Comparison of ENCODE assay signal across 8 cellular contexts in genomic region chr18:79856119-79857080, GRCh38. TPM values are rescaled to one million over a fixed set of nuclear protein-coding genes. Genes with fewer than 3 reads are reported as not detected.
DNase-seq lines count a peak whose midpoint lies in the region; ATAC-seq and TF ChIP-seq lines count a peak whose summit lies in the region.

No MANE protein-coding gene starts in this region.

- H3K4me1 Mint-ChIP-seq in stimulated activated naive B cell treated with anti-CD40 and anti-IgM and Interleukin-4, amounts not matched to agents 10 μg/mL and 1 μg/mL and 100 μg/mL, for 72 hours, result peaks cover 18 to 42% of the 10 kb centered on the region in 2 donors
- H3K4me1 Mint-ChIP-seq in CD14-positive monocyte, result peaks cover 10% of the 10 kb centered on the region

- peaks cover under 1% of the 10 kb centered on the region in 2 donors for H3K9me3 Mint-ChIP-seq in stimulated activated naive B cell treated with anti-CD40 and anti-IgM and Interleukin-4, amounts not matched to agents 10 μg/mL and 1 μg/mL and 100 μg/mL, for 72 hours
- peaks cover 0 to 10% (median 5%) of the 10 kb centered on the region in 7 donors for H3K9me3 Mint-ChIP-seq in CD14-positive monocyte

- H3K27ac Mint-ChIP-seq in stimulated activated naive B cell treated with anti-CD40 and anti-IgM and Interleukin-4, amounts not matched to agents 10 μg/mL and 1 μg/mL and 100 μg/mL, for 72 hours, result peak overlapping the region; percentile 89
- H3K27ac Mint-ChIP-seq in CD14-positive monocyte, result no peak overlapping the region

- ATAC-seq in GM21619 (IDR thresholded peaks at IDR 0.05; ENCODE audit: unreplicated experiment) (peak; percentile 61), GM18505 (IDR thresholded peaks at IDR 0.05; ENCODE audit: unreplicated experiment) (no peak)
- peak; percentile 73 to 75 for ATAC-seq in stimulated activated naive B cell treated with anti-CD40 and anti-IgM and Interleukin-4, amounts not matched to agents 10 μg/mL and 1 μg/mL and 100 μg/mL, for 72 hours (replicated peaks)

- H3K4me2 ChIP-seq in fibroblast of lung (ENCODE audit: extremely low read depth, insufficient read depth, low read length), result no peak overlapping the region

- no peak overlapping the region for H3K9ac ChIP-seq in fibroblast of lung (ENCODE audit: insufficient read depth, low read length)

- H3K36me3 ChIP-seq in fibroblast of lung (ENCODE audit: control insufficient read depth, insufficient read depth, low read length), result no peaks in the 10 kb centered on the region

- no peaks in the 10 kb centered on the region for H3K9me3 ChIP-seq in fibroblast of lung (ENCODE audit: control insufficient read depth, insufficient read depth, low read depth, low read length)

- H4K20me1 ChIP-seq in fibroblast of lung (ENCODE audit: control insufficient read depth, extremely low read depth, insufficient read depth, low read length), result no peaks in the 10 kb centered on the region

- H3K27me3 Mint-ChIP-seq in stimulated activated naive B cell treated with anti-CD40 and anti-IgM and Interleukin-4, amounts not matched to agents 10 μg/mL and 1 μg/mL and 100 μg/mL, for 72 hours, result peaks cover 14 to 17% of the 10 kb centered on the region in 2 donors
- peaks cover 0 to 4% (median 0%) of the 10 kb centered on the region in 3 donors for H3K27me3 Mint-ChIP-seq in CD14-positive monocyte (ENCODE audit: low read depth in 3 of 3)

- H3K4me1 ChIP-seq in fibroblast of lung (ENCODE audit: control insufficient read depth, extremely low read depth, insufficient read depth, low read length), result peaks cover 2% of the 10 kb centered on the region

- no peaks in the 10 kb centered on the region for H3K79me2 ChIP-seq in fibroblast of lung (ENCODE audit: control insufficient read depth, insufficient read depth, low read length)

- intact Hi-C loops in CD14-positive monocyte (cut with micrococcal nuclease), result no loop called here

- peak; percentile 12 for DNase-seq in EH (ENCODE audit: low read depth)
- DNase-seq in NCI-H82 treated with DMSO at 0.1 percent for 48 hours (lab: John Stamatoyannopoulos, UW; ENCODE audit: unreplicated experiment), result peak; percentile 48
- peak; percentile 18 to 35 for DNase-seq in fibroblast of lung (ENCODE audit: low read depth in 2 of 2)
- DNase-seq in stimulated activated naive B cell treated with anti-CD40 and anti-IgM and Interleukin-4, amounts not matched to agents 10 μg/mL and 1 μg/mL and 100 μg/mL, for 72 hours, result peak; percentile 54
- DNase-seq in stimulated activated CD4-positive, alpha-beta T cell treated with anti-CD3 and anti-CD28 coated beads, Interleukin-4, amount 100 ng/mL, for 24 hours, result no peak
- no peak for DNase-seq in CD14-positive monocyte (ENCODE audit: low spot score)

- no peaks in the 10 kb centered on the region for H3K27me3 ChIP-seq in fibroblast of lung (ENCODE audit: control insufficient read depth, insufficient read depth, low read length)

- no peak overlapping the region for H2AFZ ChIP-seq in fibroblast of lung (ENCODE audit: low read length)

- H3K4me3 Mint-ChIP-seq in stimulated activated naive B cell treated with anti-CD40 and anti-IgM and Interleukin-4, amounts not matched to agents 10 μg/mL and 1 μg/mL and 100 μg/mL, for 72 hours, result peak overlapping the region; percentile 47 to 61
- H3K4me3 Mint-ChIP-seq in CD14-positive monocyte, result no peak overlapping the region

- no peak overlapping the region for H3K27ac ChIP-seq in fibroblast of lung (ENCODE audit: insufficient read depth, low read length)

- H3K4me3 ChIP-seq in fibroblast of lung (replicated peaks in 1 of 4; ENCODE audit: control extremely low read depth in 1 of 4, insufficient read depth in 1 of 4, low read depth in 3 of 4, low read length in 4 of 4), result no peak overlapping the region

- TF ChIP-seq CTCF in fibroblast of lung (conservative IDR thresholded peaks at IDR 0.05 in 1 of 2, IDR thresholded peaks at IDR 0.05 in 1 of 2; ENCODE audit: low read depth in 1 of 2, low read length in 2 of 2) (no peak), CD14-positive monocyte (IDR thresholded peaks at IDR 0.05) (no peak)

- no peaks in the 10 kb centered on the region for H3K36me3 Mint-ChIP-seq in stimulated activated naive B cell treated with anti-CD40 and anti-IgM and Interleukin-4, amounts not matched to agents 10 μg/mL and 1 μg/mL and 100 μg/mL, for 72 hours
- no peaks in the 10 kb centered on the region for H3K36me3 Mint-ChIP-seq in CD14-positive monocyte

- TF ChIP-seq POLR2A in GM18505 (IDR thresholded peaks at IDR 0.05; ENCODE audit: borderline replicate concordance, extremely low read depth, insufficient read depth, insufficient read length), result no peak

RNA-seq across cellular contexts. Expression of gene KCNG2, which starts 58.7 kb away (rescaled TPM):
- 6.4 and 10.1 TPM in 2 replicates for total RNA-seq in fibroblast of lung
- polyA plus RNA-seq in fibroblast of lung, result 0.42 and 0.53 TPM in 2 replicates
- polyA plus RNA-seq in fibroblast of lung (2012), result 1.1 and 1.8 TPM in 2 replicates
- 0.27 and 0.52 TPM in 2 replicates for polyA minus RNA-seq in fibroblast of lung (ENCODE audit: low replicate concordance)
- not detected for polyA plus RNA-seq in CD14-positive monocyte

Comparison
In these comparisons a context has a peak if more than half of its experiments do, and no peak if none do; other contexts are left out.
1. DNase-seq: peak in EH (single experiment), NCI-H82 treated with DMSO at 0.1 percent for 48 hours (single experiment), fibroblast of lung (2 of 2) and stimulated activated naive B cell treated with anti-CD40 and anti-IgM and Interleukin-4, amounts not matched to agents 10 μg/mL and 1 μg/mL and 100 μg/mL, for 72 hours (single experiment); none in stimulated activated CD4-positive, alpha-beta T cell treated with anti-CD3 and anti-CD28 coated beads, Interleukin-4, amount 100 ng/mL, for 24 hours (single experiment) and CD14-positive monocyte (single experiment).
2. H3K4me3 Mint-ChIP-seq: peak in stimulated activated naive B cell treated with anti-CD40 and anti-IgM and Interleukin-4, amounts not matched to agents 10 μg/mL and 1 μg/mL and 100 μg/mL, for 72 hours (2 of 2); none in CD14-positive monocyte (0 of 2).